ENCODE assay signal across 8 cellular contexts in the genomic region with DNA sequence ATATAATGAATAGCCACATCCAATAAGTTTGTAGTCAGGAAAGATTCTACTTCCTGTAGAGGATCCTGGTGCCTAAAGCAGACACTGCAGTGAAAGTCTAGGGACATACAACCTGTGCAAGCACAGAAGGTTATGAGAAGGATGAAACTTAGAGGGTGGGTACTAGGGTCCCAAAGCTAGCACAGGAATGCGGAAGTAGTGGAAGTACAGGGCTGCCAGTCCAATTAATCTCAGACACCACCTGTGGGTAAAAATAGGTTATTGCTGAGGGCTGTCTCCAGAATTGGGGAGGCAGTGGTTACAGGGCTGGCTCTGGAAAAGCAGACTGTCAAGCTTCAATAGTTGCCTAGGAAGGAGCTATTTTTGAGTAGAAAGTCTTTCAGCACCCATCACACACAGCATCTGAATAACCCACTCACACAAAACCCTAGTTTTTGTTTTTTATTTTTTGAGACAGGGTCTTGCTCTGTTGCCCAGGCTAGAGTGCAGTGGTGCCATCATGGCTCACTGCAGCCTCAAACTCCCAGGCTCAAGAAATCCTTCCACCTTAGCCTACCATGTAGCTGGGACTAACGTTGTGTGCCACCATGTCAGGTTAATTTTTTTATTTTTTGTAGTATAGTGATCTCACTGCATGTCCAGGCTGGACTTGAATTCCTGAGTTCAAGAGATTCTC.
A peak's percentile ranks its signal among the peaks of the same experiment; 100 is the strongest.
DNase-seq lines count a peak whose midpoint lies in the region; ATAC-seq and TF ChIP-seq lines count a peak whose summit lies in the region.

No MANE protein-coding gene starts in this region.

- peak; percentile 15 for DNase-seq in CD1c-positive myeloid dendritic cell (ENCODE audit: extremely low spot score)
- DNase-seq in NAMALWA (ENCODE audit: low spot score): peak; percentile 63
- DNase-seq in erythroblast (lab: John Stamatoyannopoulos, UW): peak; percentile 38 to 46
- DNase-seq in central memory CD4-positive, alpha-beta T cell: no peak
- no peak for DNase-seq in NCI-H1417 (lab: John Stamatoyannopoulos, UW)
- DNase-seq in AG20443 (ENCODE audit: low spot score): no peak
- no peak for DNase-seq in NCI-H187 (lab: John Stamatoyannopoulos, UW)

- TF ChIP-seq POLR2A in erythroblast (IDR thresholded peaks at IDR 0.05; ENCODE audit: low read length): no peak

- ATAC-seq in GM18861 (IDR thresholded peaks at IDR 0.05; ENCODE audit: unreplicated experiment): peak; percentile 54

Comparison
In these comparisons a context has a peak if more than half of its experiments do, and no peak if none do; other contexts are left out.
1. DNase-seq: peak in CD1c-positive myeloid dendritic cell (single experiment), NAMALWA (single experiment) and erythroblast (2 of 2); none in central memory CD4-positive, alpha-beta T cell (single experiment), NCI-H1417 (0 of 3), AG20443 (single experiment) and NCI-H187 (0 of 2).